8 cellular contexts compared by ENCODE assay signal in the genomic region with DNA sequence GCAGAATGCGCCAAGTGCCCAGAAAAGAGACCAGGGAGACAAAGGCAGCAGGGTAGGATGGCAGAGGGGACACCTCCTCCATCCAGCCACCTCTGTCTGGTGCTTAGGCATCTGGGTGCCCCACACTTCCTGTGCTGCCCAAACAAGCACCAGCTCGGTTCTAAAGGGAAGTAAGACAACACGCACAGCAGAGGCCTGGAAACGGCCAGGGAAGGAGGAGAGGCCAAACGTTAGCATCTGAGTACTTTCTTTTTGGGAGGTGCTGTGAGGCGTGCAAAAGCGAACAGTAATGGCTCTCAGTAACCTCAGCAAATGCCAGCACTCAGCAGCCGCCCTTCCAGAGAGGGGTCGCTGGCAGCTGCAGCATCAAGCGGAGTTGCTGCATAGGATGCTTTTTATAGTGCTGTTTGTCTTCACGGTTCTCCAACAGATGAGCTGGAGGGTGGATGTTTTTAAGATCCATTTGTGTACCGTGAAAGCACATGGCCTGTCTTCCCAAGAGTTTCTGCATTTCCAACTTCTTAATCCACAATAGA.
DNase-seq lines count a peak whose midpoint lies in the region; ATAC-seq and TF ChIP-seq lines count a peak whose summit lies in the region.

No MANE protein-coding gene starts in this region.

- no peaks in the 10 kb centered on the region for H3K9me3 Mint-ChIP-seq in activated naive CD8-positive, alpha-beta T cell treated with anti-CD3 and anti-CD28 coated beads for 36 hours

- no peaks in the 10 kb centered on the region for H3K36me3 ChIP-seq in HCT116 (ENCODE audit: control insufficient read depth in 1 of 2, insufficient read depth in 2 of 2, low read length in 2 of 2)
- no peaks in the 10 kb centered on the region for H3K36me3 ChIP-seq in prostate gland

- no peak overlapping the region for H3K27ac ChIP-seq in HCT116 (ENCODE audit: low read depth, low read length)
- peak overlapping the region in 1 of 2 donors; percentile 60 for H3K27ac ChIP-seq in prostate gland

- no peaks in the 10 kb centered on the region for H3K36me3 Mint-ChIP-seq in activated naive CD8-positive, alpha-beta T cell treated with anti-CD3 and anti-CD28 coated beads for 36 hours

- H3K4me1 Mint-ChIP-seq in activated naive CD8-positive, alpha-beta T cell treated with anti-CD3 and anti-CD28 coated beads for 36 hours, result peaks cover 24% of the 10 kb centered on the region

- H3K27me3 Mint-ChIP-seq in activated naive CD8-positive, alpha-beta T cell treated with anti-CD3 and anti-CD28 coated beads for 36 hours, result peaks cover 14% of the 10 kb centered on the region

- POLR2A ChIA-PET in HCT116 (lab: Charles Lee), result no interaction called here

- H4K20me1 ChIP-seq in HCT116 (ENCODE audit: insufficient read depth), result no peaks in the 10 kb centered on the region

- BruUV-seq in HCT116 (replicated peaks; lab: Mats Ljungman, UMichigan), result no TSS peak

- RAD21 ChIA-PET in HCT116 (lab: Charles Lee; ENCODE audit: low non-redundant PET in 1 of 2, low total read pairs in 2 of 2, uncharacterized antibody in 2 of 2, unreplicated experiment in 2 of 2), result no interaction called here

- no peak overlapping the region for H3K9ac ChIP-seq in HCT116 (ENCODE audit: low read length)

- no peaks in the 10 kb centered on the region for H3K9me2 ChIP-seq in HCT116 (ENCODE audit: insufficient read depth)

- TF ChIP-seq RAD21 in HCT116 (IDR thresholded peaks at IDR 0.05; ENCODE audit: low read depth), result no peak

- peak overlapping the region; percentile 88 for H2AFZ ChIP-seq in HCT116 (ENCODE audit: low read depth, low read length, poor library complexity, severe bottlenecking)

- H3K4me1 ChIP-seq in HCT116 (ENCODE audit: control insufficient read depth in 1 of 2, insufficient read depth in 2 of 2, low read length in 2 of 2), result peaks cover 7 to 25% of the 10 kb centered on the region in 2 experiments
- no peaks in the 10 kb centered on the region for H3K4me1 ChIP-seq in prostate gland (replicated peaks)

- intact Hi-C loops in HCT116 (cut with micrococcal nuclease), result no loop called here
- intact Hi-C loops in prostate gland (cut with DNase I), result no loop called here

- peak overlapping the region; percentile 52 for H3K4me2 ChIP-seq in HCT116 (ENCODE audit: low read length)

- ATAC-seq in HCT116 (no peak; the same call in 1 of the 2 replicates), HG02981 (IDR thresholded peaks at IDR 0.05; ENCODE audit: unreplicated experiment) (no peak), HG03095 (IDR thresholded peaks at IDR 0.05; ENCODE audit: unreplicated experiment) (no peak)

- DNase-seq in CD1c-positive myeloid dendritic cell (ENCODE audit: extremely low spot score) (peak; percentile 74), HCT116 (ENCODE audit: low read depth, low spot score) (no peak), myocyte (ENCODE audit: low read depth) (peak; percentile 60), prostate gland (ENCODE audit: low spot score) (no peak), NCI-H2107 treated with DMSO at 0.1 percent for 48 hours (lab: John Stamatoyannopoulos, UW; ENCODE audit: unreplicated experiment) (no peak)
- no peak for DNase-seq in activated naive CD8-positive, alpha-beta T cell treated with anti-CD3 and anti-CD28 coated beads for 36 hours

- 49% methylated on average over 12 of the region's 12 CpGs for WGBS in prostate gland

- CTCF ChIA-PET in HCT116 (lab: Charles Lee), result interaction anchor here (0.7 kb wide), 1 partner anchor 9 kb away, joined by 3 read pairs; no protein-coding TSS in a partner anchor

- H3K27ac Mint-ChIP-seq in activated naive CD8-positive, alpha-beta T cell treated with anti-CD3 and anti-CD28 coated beads for 36 hours, result peak overlapping the region; percentile 57

- H3K79me2 ChIP-seq in HCT116 (ENCODE audit: insufficient read depth, low read length), result no peaks in the 10 kb centered on the region

- H3K4me3 Mint-ChIP-seq in activated naive CD8-positive, alpha-beta T cell treated with anti-CD3 and anti-CD28 coated beads for 36 hours, result no peak overlapping the region

- TF ChIP-seq POLR2A in HCT116 (IDR thresholded peaks at IDR 0.05; ENCODE audit: borderline replicate concordance, extremely low read depth, insufficient read depth, insufficient read length) (no peak), prostate gland (IDR thresholded peaks at IDR 0.05) (no peak)

- TF ChIP-seq CTCF in HCT116 (IDR thresholded peaks at IDR 0.05 in 2 of 3, conservative IDR thresholded peaks at IDR 0.05 in 1 of 3; ENCODE audit: borderline replicate concordance in 1 of 3, insufficient read depth in 1 of 3, low read depth in 2 of 3, low read length in 2 of 3), result no peak
- TF ChIP-seq CTCF in prostate gland (IDR thresholded peaks at IDR 0.05), result no peak

- H3K27me3 ChIP-seq in HCT116 (ENCODE audit: insufficient read depth, low read length) (no peaks in the 10 kb centered on the region), prostate gland (replicated peaks; ENCODE audit: insufficient read depth) (no peaks in the 10 kb centered on the region)

- H3K4me3 ChIP-seq in HCT116 (replicated peaks in 1 of 2; ENCODE audit: low read depth in 1 of 2, low read length in 2 of 2) (no peak overlapping the region), prostate gland (no peak overlapping the region)

- no peaks in the 10 kb centered on the region for H3K9me3 ChIP-seq in HCT116 (ENCODE audit: control insufficient read depth in 1 of 2, insufficient read depth in 1 of 2, low read depth in 1 of 2, low read length in 2 of 2)
- H3K9me3 ChIP-seq in prostate gland, result no peaks in the 10 kb centered on the region

TF ChIP-seq in HCT116, 20 proteins besides CTCF, POLR2A, EP300 and RAD21:
- TF ChIP-seq EGR1 (IDR thresholded peaks at IDR 0.05; ENCODE audit: low read depth) (no peak), EZH2phosphoT487 (IDR thresholded peaks at IDR 0.05; ENCODE audit: borderline replicate concordance) (no peak), ZFX (IDR thresholded peaks at IDR 0.05) (no peak)
- TF ChIP-seq, protein P1, sequence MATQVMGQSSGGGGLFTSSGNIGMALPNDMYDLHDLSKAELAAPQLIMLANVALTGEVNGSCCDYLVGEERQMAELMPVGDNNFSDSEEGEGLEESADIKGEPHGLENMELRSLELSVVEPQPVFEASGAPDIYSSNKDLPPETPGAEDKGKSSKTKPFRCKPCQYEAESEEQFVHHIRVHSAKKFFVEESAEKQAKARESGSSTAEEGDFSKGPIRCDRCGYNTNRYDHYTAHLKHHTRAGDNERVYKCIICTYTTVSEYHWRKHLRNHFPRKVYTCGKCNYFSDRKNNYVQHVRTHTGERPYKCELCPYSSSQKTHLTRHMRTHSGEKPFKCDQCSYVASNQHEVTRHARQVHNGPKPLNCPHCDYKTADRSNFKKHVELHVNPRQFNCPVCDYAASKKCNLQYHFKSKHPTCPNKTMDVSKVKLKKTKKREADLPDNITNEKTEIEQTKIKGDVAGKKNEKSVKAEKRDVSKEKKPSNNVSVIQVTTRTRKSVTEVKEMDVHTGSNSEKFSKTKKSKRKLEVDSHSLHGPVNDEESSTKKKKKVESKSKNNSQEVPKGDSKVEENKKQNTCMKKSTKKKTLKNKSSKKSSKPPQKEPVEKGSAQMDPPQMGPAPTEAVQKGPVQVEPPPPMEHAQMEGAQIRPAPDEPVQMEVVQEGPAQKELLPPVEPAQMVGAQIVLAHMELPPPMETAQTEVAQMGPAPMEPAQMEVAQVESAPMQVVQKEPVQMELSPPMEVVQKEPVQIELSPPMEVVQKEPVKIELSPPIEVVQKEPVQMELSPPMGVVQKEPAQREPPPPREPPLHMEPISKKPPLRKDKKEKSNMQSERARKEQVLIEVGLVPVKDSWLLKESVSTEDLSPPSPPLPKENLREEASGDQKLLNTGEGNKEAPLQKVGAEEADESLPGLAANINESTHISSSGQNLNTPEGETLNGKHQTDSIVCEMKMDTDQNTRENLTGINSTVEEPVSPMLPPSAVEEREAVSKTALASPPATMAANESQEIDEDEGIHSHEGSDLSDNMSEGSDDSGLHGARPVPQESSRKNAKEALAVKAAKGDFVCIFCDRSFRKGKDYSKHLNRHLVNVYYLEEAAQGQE (IDR thresholded peaks at IDR 0.05; ENCODE audit: low read depth), result no peak
- TF ChIP-seq, protein P2, sequence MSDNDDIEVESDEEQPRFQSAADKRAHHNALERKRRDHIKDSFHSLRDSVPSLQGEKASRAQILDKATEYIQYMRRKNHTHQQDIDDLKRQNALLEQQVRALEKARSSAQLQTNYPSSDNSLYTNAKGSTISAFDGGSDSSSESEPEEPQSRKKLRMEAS (IDR thresholded peaks at IDR 0.05), result no peak

Comparison
In these comparisons a context has a peak if more than half of its experiments do, and no peak if none do; other contexts are left out.
1. DNase-seq: peak in CD1c-positive myeloid dendritic cell (single experiment) and myocyte (single experiment); none in HCT116 (single experiment), activated naive CD8-positive, alpha-beta T cell treated with anti-CD3 and anti-CD28 coated beads for 36 hours (single experiment), prostate gland (single experiment) and NCI-H2107 treated with DMSO at 0.1 percent for 48 hours (single experiment).